8 cellular contexts compared by ENCODE assay signal in the genomic region with DNA sequence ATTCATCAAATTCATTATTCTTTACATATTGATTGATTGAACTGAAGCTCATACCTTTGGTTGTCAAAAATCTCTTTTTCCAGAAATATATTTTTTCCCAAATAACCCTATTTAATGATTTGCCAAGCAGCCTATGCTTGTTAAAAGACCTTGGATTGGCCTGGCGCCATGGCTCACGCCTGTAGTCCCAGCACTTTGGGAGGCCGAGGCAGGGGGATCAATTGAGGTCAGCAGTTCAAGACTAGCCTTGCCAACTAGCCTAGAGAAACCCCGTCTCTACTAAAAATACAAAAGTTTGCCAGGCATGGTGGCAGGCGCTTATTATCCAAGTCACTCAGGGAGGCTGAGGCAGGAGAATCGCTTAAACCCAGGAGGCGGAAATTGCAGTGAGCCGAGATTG.
"Had no signal": no experiment of that assay in that cellular context is flagged by ENCODE, and none has a peak within 500 bp of the region (broad histone marks: within the 10 kb centered on the region; RNA-seq: fewer than 3 reads in every experiment).

No MANE protein-coding gene starts in this region.

- H3K4me1 ChIP-seq: HAP-1 had no signal

- H3K4me3 ChIP-seq: GM23248, HAP-1 had no signal

- H3K4me1 Mint-ChIP-seq: H9 had no signal

- H3K27ac Mint-ChIP-seq: H9, HFFc6 had no signal

- H3K4me3 Mint-ChIP-seq: H9, HFFc6 had no signal

- ATAC-seq: HCT116 had no signal

- H3K36me3 ChIP-seq: HAP-1 had no signal

- H3K9me3 Mint-ChIP-seq: H9 had no signal

- H3K27ac ChIP-seq: GM23248 had no signal

- DNase-seq: GM23248, GOT3, H7, H9, HCEC 1CT, HFFc6 had no signal

- H2AFZ ChIP-seq: GM23248 had no signal
